Comparison of ENCODE assay signal across 31 cellular contexts in genomic region chr3:183153210-183153950, GRCh38. TPM values are rescaled to one million over a fixed set of nuclear protein-coding genes. Genes with fewer than 3 reads are reported as not detected.
"Had no signal": no experiment of that assay in that cellular context is flagged by ENCODE, and none has a peak within 500 bp of the region (broad histone marks: within the 10 kb centered on the region; RNA-seq: fewer than 3 reads in every experiment).

No MANE protein-coding gene starts in this region.

- H3K36me3 ChIP-seq: ascending aorta, breast epithelium, cardiac muscle cell, colonic mucosa, esophagus squamous epithelium, gastroesophageal sphincter, heart right ventricle had no signal

- DNase-seq: activated CD4-positive, alpha-beta memory T cell treated with anti-CD3 and anti-CD28 coated beads, Interleukin-2, amount 10 ng/mL, durations not matched to agents 7 days and 5 days; activated CD4-positive, alpha-beta T cell treated with anti-CD3 and anti-CD28 coated beads for 1 hour; activated CD4-positive, alpha-beta T cell treated with anti-CD3 and anti-CD28 coated beads for 4 hours; activated CD4-positive, alpha-beta T cell treated with anti-CD3 and anti-CD28 coated beads, Interleukin-2, amount 10 ng/mL, durations not matched to agents 7 days and 5 days; activated CD4-positive, alpha-beta T cell treated with anti-CD3 and anti-CD28 coated beads, Interleukin-2, amount 50 U/mL, for 4 hours; activated CD4-positive, CD25-positive, alpha-beta regulatory T cell; activated CD8-positive, alpha-beta memory T cell treated with anti-CD3 and anti-CD28 coated beads, Interleukin-2, amount 50 U/mL, for 48 hours; activated gamma-delta T cell; activated naive CD4-positive, alpha-beta T cell; activated naive CD4-positive, alpha-beta T cell treated with anti-CD3 and anti-CD28 coated beads, Interleukin-2, amount 10 ng/mL, durations not matched to agents 7 days and 5 days; activated naive CD8-positive, alpha-beta T cell treated with anti-CD3 and anti-CD28 coated beads, Interleukin-2, amount 10 ng/mL, durations not matched to agents 7 days and 5 days; activated T-cell treated with anti-CD3 and anti-CD28 coated beads for 4 hours; activated T-cell treated with anti-CD3 and anti-CD28 coated beads, Interleukin-2, amount 50 U/mL, for 24 hours; activated T-cell treated with anti-CD3 and anti-CD28 coated beads, Interleukin-2, amount 50 U/mL, for 72 hours; central memory CD4-positive, alpha-beta T cell; cerebellar nuclear complex; colonic mucosa; effector CD8-positive, alpha-beta T cell; esophagus squamous epithelium; foreskin melanocyte; heart right ventricle; T-helper 2 cell had no signal

- H3K27ac ChIP-seq: ascending aorta, breast epithelium, cardiac muscle cell, colonic mucosa, epithelial cell of prostate, esophagus squamous epithelium, gastroesophageal sphincter, heart right ventricle had no signal

- ATAC-seq: activated naive CD4-positive, alpha-beta T cell treated with anti-CD3 and anti-CD28 coated beads, Interleukin-2, amount 50 U/mL, for 72 hours; activated T-cell treated with anti-CD3 and anti-CD28 coated beads, Interleukin-2, amount 50 U/mL, for 72 hours; gastroesophageal sphincter; heart right ventricle had no signal

- H3K27me3 ChIP-seq: ascending aorta, breast epithelium, cardiac muscle cell, colonic mucosa, esophagus squamous epithelium had no signal

- H3K4me1 ChIP-seq: ascending aorta, breast epithelium, colonic mucosa, esophagus squamous epithelium, gastroesophageal sphincter, heart right ventricle had no signal

- H3K4me3 ChIP-seq: ascending aorta, breast epithelium, cardiac muscle cell, colonic mucosa, esophagus squamous epithelium, gastroesophageal sphincter, heart right ventricle had no signal

- FAIRE-seq: endometrium, endothelial cell of umbilical vein had no signal

- H3K9me3 ChIP-seq: ascending aorta, breast epithelium, colonic mucosa, esophagus squamous epithelium, gastroesophageal sphincter, heart right ventricle had no signal

RNA-seq across cellular contexts. Expression of gene LAMP3, which starts 9.2 kb away (rescaled TPM):
- total RNA-seq: ascending aorta had no signal
- polyA plus RNA-seq: cardiac muscle cell, fibroblast of lung had no signal
